16 cellular contexts compared by ENCODE assay signal in the genomic region with DNA sequence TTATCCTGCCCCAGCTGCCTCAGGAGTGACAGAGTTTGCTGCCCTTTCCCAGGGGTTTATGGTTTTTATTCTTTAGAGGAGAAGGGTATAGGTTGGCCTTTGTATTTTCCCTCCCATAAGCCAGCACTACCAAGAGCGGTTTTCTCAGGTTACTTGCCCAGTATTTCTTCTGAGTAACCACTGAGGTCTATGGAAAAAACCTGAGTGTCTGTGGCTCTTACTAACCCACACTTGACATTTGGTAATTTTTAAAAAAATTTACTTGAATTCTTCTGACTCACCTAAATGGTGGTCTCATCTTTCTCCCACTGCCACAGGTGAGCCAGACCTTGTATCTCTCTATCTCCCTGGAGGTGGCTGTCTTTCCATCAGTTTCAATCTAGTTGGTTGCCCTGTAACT. TPM values are rescaled to one million over a fixed set of nuclear protein-coding genes. Genes with fewer than 3 reads are reported as not detected.
DNase-seq lines count a peak whose midpoint lies in the region; ATAC-seq and TF ChIP-seq lines count a peak whose summit lies in the region.
"Had no signal": no experiment of that assay in that cellular context is flagged by ENCODE, and none has a peak within 500 bp of the region (broad histone marks: within the 10 kb centered on the region; RNA-seq: fewer than 3 reads in every experiment).

No MANE protein-coding gene starts in this region.

- peak; percentile 34 for ATAC-seq in activated CD4-positive, alpha-beta T cell treated with anti-CD3 and anti-CD28 coated beads for 36 hours
- ATAC-seq in HG02642 (IDR thresholded peaks at IDR 0.05; ENCODE audit: poor library complexity, unreplicated experiment): no peak
- ATAC-seq: K562 had no signal

- H3K27ac ChIP-seq in skeletal muscle tissue (ENCODE audit: low read depth, low read length): peak overlapping the region; percentile 54
- H3K27ac ChIP-seq: suprapubic skin had no signal

- no peaks in the 10 kb centered on the region for H3K27me3 Mint-ChIP-seq in activated CD4-positive, alpha-beta T cell treated with anti-CD3 and anti-CD28 coated beads for 36 hours
- H3K27me3 Mint-ChIP-seq in HFFc6 (ENCODE audit: insufficient read depth): 0 out of 2 replicates have a peak, but pooled peaks cover 2% of the 10 kb centered on the region
- H3K27me3 Mint-ChIP-seq in activated naive CD8-positive, alpha-beta T cell: no peaks in the 10 kb centered on the region
- H3K27me3 Mint-ChIP-seq: naive B cell had no signal

- no peak for DNase-seq in activated CD4-positive, alpha-beta T cell treated with anti-CD3 and anti-CD28 coated beads for 36 hours
- DNase-seq in activated CD4-positive, alpha-beta T cell treated with anti-CD3 and anti-CD28 coated beads, Interleukin-2, amount 50 U/mL, for 48 hours: no peak
- DNase-seq in HFFc6: no peak
- no peak for DNase-seq in ACHN
- DNase-seq in NCI-H2029 treated with DMSO at 0.1 percent for 48 hours (lab: John Stamatoyannopoulos, UW): no peak
- DNase-seq: activated CD4-positive, alpha-beta T cell treated with anti-CD3 and anti-CD28 coated beads for 1 hour; caudate nucleus; EL; endodermal cell; naive B cell; NCI-H1092 treated with DMSO at 0.1 percent for 48 hours had no signal

- no peak for TF ChIP-seq CTCF in HFFc6 (IDR thresholded peaks at IDR 0.05)

- H3K9me3 ChIP-seq in skeletal muscle tissue (ENCODE audit: control insufficient read depth in 3 of 3, low read length in 3 of 3): no peaks in the 10 kb centered on the region
- H3K9me3 ChIP-seq: suprapubic skin had no signal

- POLR2A ChIA-PET in activated CD4-positive, alpha-beta T cell treated with anti-CD3 and anti-CD28 coated beads for 36 hours (lab: Charles Lee): interaction anchor here (0.6 kb wide), 1 partner anchor 1723 kb away, joined by 4 read pairs; no protein-coding TSS in a partner anchor

- peak overlapping the region; percentile 88 for H3K27ac Mint-ChIP-seq in activated CD4-positive, alpha-beta T cell treated with anti-CD3 and anti-CD28 coated beads for 36 hours
- peak overlapping the region; percentile 37; the same call in 1 of the 2 replicates for H3K27ac Mint-ChIP-seq in HFFc6
- peak overlapping the region; percentile 72 for H3K27ac Mint-ChIP-seq in activated naive CD8-positive, alpha-beta T cell

- peaks cover 56% of the 10 kb centered on the region for H3K36me3 Mint-ChIP-seq in activated CD4-positive, alpha-beta T cell treated with anti-CD3 and anti-CD28 coated beads for 36 hours (ENCODE audit: low read depth)
- H3K36me3 Mint-ChIP-seq in HFFc6 (ENCODE audit: low read depth): peaks cover 23% of the 10 kb centered on the region; the same call in 1 of the 2 replicates
- H3K36me3 Mint-ChIP-seq in activated naive CD8-positive, alpha-beta T cell: peaks cover 11% of the 10 kb centered on the region

- peaks cover 51 to 77% (median 61%) of the 10 kb centered on the region in 3 donors for H3K4me1 ChIP-seq in skeletal muscle tissue (ENCODE audit: control insufficient read depth in 3 of 3, insufficient read depth in 3 of 3, low read length in 3 of 3)

- H3K36me3 ChIP-seq in skeletal muscle tissue (ENCODE audit: control insufficient read depth in 3 of 3, insufficient read depth in 3 of 3, low read length in 3 of 3): peaks cover 9 to 22% (median 19%) of the 10 kb centered on the region in 3 donors

- H3K27me3 ChIP-seq in skeletal muscle tissue (ENCODE audit: control insufficient read depth in 3 of 3, insufficient read depth in 3 of 3, low read length in 3 of 3): no peaks in the 10 kb centered on the region
- H3K27me3 ChIP-seq: suprapubic skin had no signal

- H3K9me3 Mint-ChIP-seq in activated CD4-positive, alpha-beta T cell treated with anti-CD3 and anti-CD28 coated beads for 36 hours (ENCODE audit: low read depth): no peaks in the 10 kb centered on the region
- no peaks in the 10 kb centered on the region for H3K9me3 Mint-ChIP-seq in HFFc6
- no peaks in the 10 kb centered on the region for H3K9me3 Mint-ChIP-seq in activated naive CD8-positive, alpha-beta T cell (ENCODE audit: low read depth)
- H3K9me3 Mint-ChIP-seq: endodermal cell, naive B cell had no signal

- H3K4me1 Mint-ChIP-seq in activated CD4-positive, alpha-beta T cell treated with anti-CD3 and anti-CD28 coated beads for 36 hours: peaks cover 89% of the 10 kb centered on the region
- peaks cover 45% of the 10 kb centered on the region for H3K4me1 Mint-ChIP-seq in HFFc6 (ENCODE audit: low read depth)
- peaks cover 86% of the 10 kb centered on the region for H3K4me1 Mint-ChIP-seq in activated naive CD8-positive, alpha-beta T cell (ENCODE audit: low read depth)

- H3K4me3 ChIP-seq in skeletal muscle tissue (ENCODE audit: low read length in 3 of 3): no peak overlapping the region
- H3K4me3 ChIP-seq: K562, suprapubic skin had no signal

- in situ Hi-C loops in ACHN (cut with HindIII; ENCODE audit: low pct_ligation_motif_present, low pct_unique_long_range_greater_than_20kb, low sequenced_read_pairs): no loop called here

- intact Hi-C loops in activated CD4-positive, alpha-beta T cell treated with anti-CD3 and anti-CD28 coated beads for 36 hours (cut with DNase I, micrococcal nuclease): no loop called here

- H3K9ac ChIP-seq in skeletal muscle tissue (ENCODE audit: low read depth in 1 of 3, low read length in 3 of 3): peak overlapping the region; percentile 22 to 57 (median 40)

- CTCF ChIA-PET in activated CD4-positive, alpha-beta T cell treated with anti-CD3 and anti-CD28 coated beads for 36 hours (lab: Charles Lee): interaction anchor here (1.1 to 22.1 kb wide), 5 partner anchors 8 to 56 kb away, joined by 3 to 517 read pairs (median 26); partner anchors contain the start of genes PRMT7 and SLC7A6OS

- H3K4me3 Mint-ChIP-seq in activated CD4-positive, alpha-beta T cell treated with anti-CD3 and anti-CD28 coated beads for 36 hours: no peak overlapping the region
- H3K4me3 Mint-ChIP-seq in HFFc6: no peak overlapping the region
- H3K4me3 Mint-ChIP-seq in activated naive CD8-positive, alpha-beta T cell: peak overlapping the region; percentile 68
- H3K4me3 Mint-ChIP-seq: endodermal cell had no signal

RNA-seq across cellular contexts. Expression of gene SLC7A6, which starts 6.0 kb away (rescaled TPM):
- 10 to 100 TPM; 55.7 to 58.7 TPM for total RNA-seq in activated CD4-positive, alpha-beta T cell treated with anti-CD3 and anti-CD28 coated beads for 36 hours
- 10 to 100 TPM; 46.1 to 56.6 (median 50.8) TPM for total RNA-seq in HFFc6 (2021; fragmentation: NEBNext Ultra II Directional; extraction: Animal tissue kit (Norgen Biotek cat#: 25700))
- total RNA-seq in skeletal muscle tissue: 9.4 TPM

RNA-seq across cellular contexts. Expression of gene PLA2G15, which starts 25.2 kb away (rescaled TPM):
- 1 to 10 TPM; 6.0 to 7.0 TPM for total RNA-seq in activated CD4-positive, alpha-beta T cell treated with anti-CD3 and anti-CD28 coated beads for 36 hours
- total RNA-seq in HFFc6 (2021; fragmentation: NEBNext Ultra II Directional; extraction: Animal tissue kit (Norgen Biotek cat#: 25700)): 10 to 100 TPM; 40.1 to 47.4 (median 44.4) TPM
- 23.0 TPM for total RNA-seq in skeletal muscle tissue

RNA-seq across cellular contexts. Expression of gene ESRP2, which starts 34.4 kb away (rescaled TPM):
- total RNA-seq in activated CD4-positive, alpha-beta T cell treated with anti-CD3 and anti-CD28 coated beads for 36 hours: under 1 TPM; 0.58 to 0.85 TPM
- under 1 TPM in 4 of 6 experiments, not detected in 2; 0.05 to 0.14 (median 0.10) TPM for total RNA-seq in HFFc6 (2021; fragmentation: NEBNext Ultra II Directional; extraction: Animal tissue kit (Norgen Biotek cat#: 25700))
- not detected for total RNA-seq in skeletal muscle tissue

RNA-seq across cellular contexts. Expression of gene SLC7A6OS, which starts 40.4 kb away (rescaled TPM):
- 10 to 100 TPM; 17.4 to 21.7 TPM for total RNA-seq in activated CD4-positive, alpha-beta T cell treated with anti-CD3 and anti-CD28 coated beads for 36 hours
- 10 to 100 TPM; 10.5 to 16.2 (median 13.7) TPM for total RNA-seq in HFFc6 (2021; fragmentation: NEBNext Ultra II Directional; extraction: Animal tissue kit (Norgen Biotek cat#: 25700))
- total RNA-seq in skeletal muscle tissue: 11.0 TPM

RNA-seq across cellular contexts. Expression of gene PRMT7, which starts 40.5 kb away (rescaled TPM):
- total RNA-seq in activated CD4-positive, alpha-beta T cell treated with anti-CD3 and anti-CD28 coated beads for 36 hours: 10 to 100 TPM; 62.7 to 70.7 TPM
- 10 to 100 TPM; 32.1 to 37.7 (median 36.4) TPM for total RNA-seq in HFFc6 (2021; fragmentation: NEBNext Ultra II Directional; extraction: Animal tissue kit (Norgen Biotek cat#: 25700))
- 49.1 TPM for total RNA-seq in skeletal muscle tissue

Comparison
In these comparisons a context has a peak if more than half of its experiments do, and no peak if none do; other contexts are left out.
1. H3K27ac Mint-ChIP-seq: peak in every context shown above with its lines; median percentile 88 in activated CD4-positive, alpha-beta T cell treated with anti-CD3 and anti-CD28 coated beads for 36 hours; 72 in activated naive CD8-positive, alpha-beta T cell; 37 in HFFc6.